Comparison of ENCODE assay signal across 24 cellular contexts in the genomic region with DNA sequence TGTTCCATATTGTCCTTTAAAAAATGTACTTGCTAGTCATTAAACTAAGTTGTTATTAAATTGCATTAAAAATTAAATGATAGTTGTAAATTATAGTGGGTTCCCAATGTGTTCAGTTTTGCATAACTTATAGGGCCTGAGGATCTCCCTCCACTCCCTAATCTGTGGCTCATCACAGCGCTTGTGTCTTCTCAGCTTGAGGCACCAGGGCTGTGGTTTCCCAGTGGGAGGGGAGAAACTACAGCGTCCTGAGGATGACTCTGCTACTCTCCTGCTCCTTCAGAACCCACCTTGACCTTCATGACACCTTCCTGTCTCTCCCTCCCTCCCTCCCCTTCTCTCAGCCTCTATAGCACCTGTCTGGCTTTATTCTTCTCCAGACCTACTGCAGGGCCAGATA. TPM values are rescaled to one million over a fixed set of nuclear protein-coding genes. Genes with fewer than 3 reads are reported as not detected.
"Had no signal": no experiment of that assay in that cellular context is flagged by ENCODE, and none has a peak within 500 bp of the region (broad histone marks: within the 10 kb centered on the region; RNA-seq: fewer than 3 reads in every experiment).

No MANE protein-coding gene starts in this region.

- H3K27ac ChIP-seq: colonic mucosa, esophagus squamous epithelium, neural progenitor cell, pancreas, testis, transverse colon had no signal

- H3K9me3 ChIP-seq: colonic mucosa, esophagus squamous epithelium, pancreas, testis, transverse colon had no signal

- H2AFZ ChIP-seq: neural progenitor cell had no signal

- DNase-seq: caudate nucleus; colonic mucosa; dermis blood vessel endothelial cell; esophagus squamous epithelium; foreskin fibroblast; hippocampal formation; left colon; mammary epithelial cell; natural killer cell; nucleus accumbens; pancreas; small intestine; stimulated activated CD4-positive, alpha-beta T cell treated with anti-CD3 and anti-CD28 coated beads, Interleukin-4, amount 100 ng/mL, for 1 hour; stimulated activated CD8-positive, alpha-beta memory T cell treated with anti-CD3 and anti-CD28 coated beads, Interleukin-4, amount 100 ng/mL, for 48 hours; stimulated activated naive CD8-positive, alpha-beta T cell treated with anti-CD3 and anti-CD28 coated beads, Interleukin-15, Interleukin-2, amounts not matched to agents 100 U/mL and 50 U/mL, for 24 hours; testis; transverse colon had no signal

- H3K4me2 ChIP-seq: neural progenitor cell had no signal

- H3K4me1 ChIP-seq: colonic mucosa, esophagus squamous epithelium, neural progenitor cell, pancreas, testis, transverse colon had no signal

- H3K36me3 ChIP-seq: colonic mucosa, esophagus squamous epithelium, neural progenitor cell, pancreas, transverse colon had no signal

- H3K27me3 ChIP-seq: colonic mucosa, esophagus squamous epithelium, neural progenitor cell, pancreas, testis, transverse colon had no signal

- H3K4me3 ChIP-seq: colonic mucosa, esophagus squamous epithelium, neural progenitor cell, pancreas, testis, transverse colon had no signal

- H3K9ac ChIP-seq: neural progenitor cell had no signal

- ATAC-seq: left colon; natural killer cell; pancreas; sciatic nerve; stimulated activated effector memory CD8-positive, alpha-beta T cell treated with anti-CD3 and anti-CD28 coated beads, Interleukin-12 subunit alpha, Interleukin-12 subunit beta, amount 100 ng/mL, for 72 hours; stimulated activated naive CD8-positive, alpha-beta T cell treated with anti-CD3 and anti-CD28 coated beads, Interleukin-15, Interleukin-2, amounts not matched to agents 100 U/mL and 50 U/mL, for 24 hours had no signal

RNA-seq across cellular contexts. Expression of a gene that starts 1.4 kb away (rescaled TPM):
- total RNA-seq: cerebellum, dermis blood vessel endothelial cell, epithelial cell of proximal tubule, mammary epithelial cell, mononuclear cell, natural killer cell, progenitor cell of endocrine pancreas, transverse colon had no signal
- polyA plus RNA-seq: mammary epithelial cell, pancreas had no signal
